Comparison of ENCODE assay signal across 9 cellular contexts in genomic region chr6:41684311-41685182, GRCh38. TPM values are rescaled to one million over a fixed set of nuclear protein-coding genes. Genes with fewer than 3 reads are reported as not detected.
"Had no signal": no experiment of that assay in that cellular context is flagged by ENCODE, and none has a peak within 500 bp of the region (broad histone marks: within the 10 kb centered on the region; RNA-seq: fewer than 3 reads in every experiment).

No MANE protein-coding gene starts in this region.

- H3K27me3 ChIP-seq: esophagus muscularis mucosa had no signal

- H3K27me3 Mint-ChIP-seq: activated T-helper 17 cell treated with anti-CD3 and anti-CD28 coated beads, Interleukin-2, amount 50 U/mL, for 72 hours; memory B cell; natural killer cell treated with Interleukin-12 subunit alpha and Interleukin-12 subunit beta and Interleukin-15 and Interleukin-18, amount 100 ng/mL, for 72 hours; stimulated activated naive CD8-positive, alpha-beta T cell treated with anti-CD3 and anti-CD28 coated beads, Interleukin-15, Interleukin-2, amounts not matched to agents 100 ng/mL and 50 ng/mL, for 24 hours had no signal

- H3K27ac ChIP-seq: thoracic aorta had no signal

- H3K27ac Mint-ChIP-seq: memory B cell had no signal

- H3K36me3 Mint-ChIP-seq: brain; natural killer cell treated with Interleukin-12 subunit alpha and Interleukin-12 subunit beta and Interleukin-15 and Interleukin-18, amount 100 ng/mL, for 72 hours had no signal

- H3K9me3 Mint-ChIP-seq: activated T-helper 17 cell treated with anti-CD3 and anti-CD28 coated beads, Interleukin-2, amount 50 U/mL, for 72 hours; memory B cell; natural killer cell treated with Interleukin-12 subunit alpha and Interleukin-12 subunit beta and Interleukin-15 and Interleukin-18, amount 100 ng/mL, for 72 hours; stimulated activated naive CD8-positive, alpha-beta T cell treated with anti-CD3 and anti-CD28 coated beads, Interleukin-15, Interleukin-2, amounts not matched to agents 100 ng/mL and 50 ng/mL, for 24 hours had no signal

- H3K9me3 ChIP-seq: esophagus muscularis mucosa, thoracic aorta had no signal

RNA-seq across cellular contexts. Expression of gene MDFI, which starts 46.3 kb away (rescaled TPM):
- total RNA-seq: activated T-helper 17 cell treated with anti-CD3 and anti-CD28 coated beads, Interleukin-2, amount 50 U/mL, for 72 hours; fibroblast of villous mesenchyme; left lobe of liver; natural killer cell treated with Interleukin-12 subunit alpha and Interleukin-12 subunit beta and Interleukin-15 and Interleukin-18, amount 100 ng/mL, for 72 hours had no signal
